19 cellular contexts compared by ENCODE assay signal in genomic region chr12:104600790-104601739, GRCh38.
DNase-seq lines count a peak whose midpoint lies in the region; ATAC-seq, FAIRE-seq and TF ChIP-seq lines count a peak whose summit lies in the region.
"Had no signal": no experiment of that assay in that cellular context is flagged by ENCODE, and none has a peak within 500 bp of the region (broad histone marks: within the 10 kb centered on the region; RNA-seq: fewer than 3 reads in every experiment).

No MANE protein-coding gene starts in this region.

- H3K4me2 ChIP-seq in A549 (peak overlapping the region; percentile 12), DND-41 (ENCODE audit: insufficient read depth, low read length) (no peak overlapping the region), GM12878 (ENCODE audit: control insufficient read depth, insufficient read depth) (no peak overlapping the region)
- H3K4me2 ChIP-seq: hepatocyte had no signal

- 82% methylated on average over 6 of the region's 6 CpGs for WGBS in A549 (ENCODE audit: missing lambda C conversion rate)
- 73% methylated on average over 6 of the region's 6 CpGs for WGBS in GM12878 (ENCODE audit: insufficient coverage, insufficient replicate concordance, low lambda C conversion rate, missing lambda C conversion rate)

- no peak for ATAC-seq in A549
- ATAC-seq in DND-41 (ENCODE audit: insufficient read depth, low read depth) = no peak
- ATAC-seq in GM12878 = no peak
- no peak for ATAC-seq in naive thymus-derived CD4-positive, alpha-beta T cell
- no peak for ATAC-seq in GM21717 (IDR thresholded peaks at IDR 0.05; ENCODE audit: unreplicated experiment)
- ATAC-seq in HG02840 (IDR thresholded peaks at IDR 0.05; ENCODE audit: low FRiP score, unreplicated experiment) = no peak
- ATAC-seq: SK-N-SH treated with all-trans-retinoic acid at 6 μM for 48 hours had no signal

- SMC1A ChIA-PET in GM12878 (lab: Charles Lee; ENCODE audit: uncharacterized antibody, unreplicated experiment) = interaction anchor here (0.6 to 4.1 kb wide), 13 partner anchors 13 to 141 kb away, joined by 3 to 18 read pairs (median 3); no protein-coding TSS in a partner anchor

- no peak for DNase-seq in A549 (ENCODE audit: low read depth in 1 of 2, low spot score in 1 of 2)
- DNase-seq in DND-41 = no peak
- DNase-seq in GM12878 (ENCODE audit: low read depth, low spot score) = no peak
- no peak for DNase-seq in naive thymus-derived CD4-positive, alpha-beta T cell
- no peak for DNase-seq in kidney tubule cell (ENCODE audit: low spot score)
- no peak for DNase-seq in stimulated activated CD4-positive, alpha-beta T cell treated with anti-CD3 and anti-CD28 coated beads, Interleukin-2, amount 100 ng/mL, for 24 hours
- DNase-seq: activated CD4-positive, alpha-beta T cell treated with anti-CD3 and anti-CD28 coated beads for 1 hour; activated gamma-delta T cell treated with Interleukin-2 at 50 U/mL for 16 hours; GF-D8; midbrain; stimulated activated CD8-positive, alpha-beta memory T cell treated with anti-CD3 and anti-CD28 coated beads, Interleukin-4, amount 100 ng/mL, for 48 hours had no signal

- H3K4me1 Mint-ChIP-seq in naive thymus-derived CD4-positive, alpha-beta T cell = peaks cover 54 to 74% (median 68%) of the 10 kb centered on the region in 7 donors

- TF ChIP-seq RAD21 in A549 (conservative IDR thresholded peaks at IDR 0.05 in 1 of 2, IDR thresholded peaks at IDR 0.05 in 1 of 2) = no peak
- no peak for TF ChIP-seq RAD21 in GM12878 (IDR thresholded peaks at IDR 0.05; ENCODE audit: insufficient read depth, low read depth, low read length)

- intact Hi-C loops in GM12878 (cut with micrococcal nuclease; ENCODE audit: unreplicated experiment) = loop anchor here (10.0 kb wide), 1 partner anchor 454 kb away; no protein-coding TSS in a partner anchor
- intact Hi-C loops in naive thymus-derived CD4-positive, alpha-beta T cell (cut with micrococcal nuclease) = loop anchor here (5.0 to 10.0 kb wide), 3 partner anchors 104 to 386 kb away; partner anchors contain the start of genes CHST11 (in 1 of the 2) and TXNRD1 (in 1 of the 2)

- no peak for TF ChIP-seq POLR2A in A549 (IDR thresholded peaks at IDR 0.05; ENCODE audit: low read length)
- no peak for TF ChIP-seq POLR2A in GM12878 (IDR thresholded peaks at IDR 0.05; ENCODE audit: low read depth, low read length)

- H3K27ac ChIP-seq in A549 (peak overlapping the region; percentile 89 to 91; a peak in 5 of 6 replicates), DND-41 (ENCODE audit: low read length) (peak overlapping the region; percentile 5; the same call in 1 of the 2 replicates), GM12878 (ENCODE audit: control insufficient read depth, insufficient read depth) (no peak overlapping the region)
- no peak overlapping the region for H3K27ac ChIP-seq in naive thymus-derived CD4-positive, alpha-beta T cell (ENCODE audit: low read depth, low read length)
- H3K27ac ChIP-seq: C4-2B, hepatocyte, HL-60 had no signal

- peaks cover 99% of the 10 kb centered on the region for H3K79me2 ChIP-seq in DND-41 (ENCODE audit: insufficient read depth, low read length)
- peaks cover 25% of the 10 kb centered on the region for H3K79me2 ChIP-seq in GM12878 (ENCODE audit: control insufficient read depth, insufficient read depth, low read length)
- H3K79me2 ChIP-seq: hepatocyte had no signal

- H3K9me3 ChIP-seq in A549 = no peaks in the 10 kb centered on the region
- no peaks in the 10 kb centered on the region for H3K9me3 ChIP-seq in DND-41 (ENCODE audit: insufficient read depth, low read length, severe bottlenecking)
- no peaks in the 10 kb centered on the region; the same call in 2 of the 3 replicates for H3K9me3 ChIP-seq in GM12878 (replicated peaks; ENCODE audit: control insufficient read depth, insufficient read depth, low read length)
- no peaks in the 10 kb centered on the region for H3K9me3 ChIP-seq in naive thymus-derived CD4-positive, alpha-beta T cell (ENCODE audit: control insufficient read depth in 2 of 3, low read length in 3 of 3)

- H3K27ac Mint-ChIP-seq in naive thymus-derived CD4-positive, alpha-beta T cell = peak overlapping the region in 5 of 9 donors; percentile 12 to 75 (median 36)
- H3K27ac Mint-ChIP-seq: progenitor cell of endocrine pancreas had no signal

- H3K9ac ChIP-seq in DND-41 (ENCODE audit: low read depth, low read length) (no peak overlapping the region), GM12878 (ENCODE audit: control insufficient read depth, insufficient read depth, low read length) (no peak overlapping the region)

- POLR2A ChIA-PET in A549 (lab: Yijun Ruan, JAX) = no interaction called here
- POLR2A ChIA-PET in GM12878 (lab: Charles Lee) = interaction anchor here (0.7 to 2.4 kb wide), 2 partner anchors 9 to 18 kb away, joined by 3 to 8 read pairs; no protein-coding TSS in a partner anchor
- POLR2A ChIA-PET in naive thymus-derived CD4-positive, alpha-beta T cell (lab: Charles Lee) = interaction anchor here (1.6 kb wide), 1 partner anchor 14 kb away, joined by 3 read pairs; no protein-coding TSS in a partner anchor

- TF ChIP-seq EP300 in A549 (IDR thresholded peaks at IDR 0.05) = no peak
- no peak for TF ChIP-seq EP300 in GM12878 (IDR thresholded peaks at IDR 0.05; ENCODE audit: borderline replicate concordance in 1 of 2, control insufficient read depth in 1 of 2, low read depth in 2 of 2, low read length in 2 of 2)

- H3K36me3 ChIP-seq in DND-41 (ENCODE audit: insufficient read depth, low read length) (peaks cover 81% of the 10 kb centered on the region), GM12878 (ENCODE audit: control insufficient read depth in 2 of 2, insufficient read depth in 2 of 2, low read length in 1 of 2) (peaks cover 0 to 6% of the 10 kb centered on the region in 2 experiments; a peak in 2 of 4 replicates)
- H3K36me3 ChIP-seq in naive thymus-derived CD4-positive, alpha-beta T cell (ENCODE audit: control insufficient read depth in 2 of 3, insufficient read depth in 3 of 3, low read length in 3 of 3) = no peaks in the 10 kb centered on the region

- H4K20me1 ChIP-seq in DND-41 (ENCODE audit: insufficient read depth, low read length) (peaks cover 98% of the 10 kb centered on the region), GM12878 (ENCODE audit: control insufficient read depth, insufficient read depth) (no peaks in the 10 kb centered on the region)

- no peaks in the 10 kb centered on the region for H3K27me3 Mint-ChIP-seq in naive thymus-derived CD4-positive, alpha-beta T cell
- H3K27me3 Mint-ChIP-seq: progenitor cell of endocrine pancreas had no signal

- RAD21 ChIA-PET in GM12878 (lab: Charles Lee; ENCODE audit: unreplicated experiment) = interaction anchor here (0.9 to 1.6 kb wide), 5 partner anchors 18 to 219 kb away, joined by 3 to 7 read pairs (median 4); no protein-coding TSS in a partner anchor

- no peaks in the 10 kb centered on the region for H3K27me3 ChIP-seq in DND-41 (ENCODE audit: insufficient read depth, low read length, poor library complexity)
- H3K27me3 ChIP-seq in GM12878 (replicated peaks in 1 of 2; ENCODE audit: control insufficient read depth in 2 of 2, insufficient read depth in 2 of 2, low read length in 1 of 2) = no peaks in the 10 kb centered on the region
- H3K27me3 ChIP-seq in naive thymus-derived CD4-positive, alpha-beta T cell (ENCODE audit: control insufficient read depth in 2 of 2, insufficient read depth in 2 of 2, low read length in 2 of 2) = no peaks in the 10 kb centered on the region
- H3K27me3 ChIP-seq: hepatocyte had no signal

- H3K4me1 ChIP-seq in A549 (peaks cover 85% of the 10 kb centered on the region), DND-41 (ENCODE audit: insufficient read depth, low read length) (no peaks in the 10 kb centered on the region; the same call in 1 of the 2 replicates), GM12878 (ENCODE audit: control insufficient read depth, insufficient read depth, low read length) (peaks cover 45% of the 10 kb centered on the region)
- H3K4me1 ChIP-seq in naive thymus-derived CD4-positive, alpha-beta T cell (ENCODE audit: control insufficient read depth in 2 of 2, insufficient read depth in 2 of 2, low read length in 2 of 2) = peaks cover 10 to 16% of the 10 kb centered on the region in 2 donors

- in situ Hi-C loops in GM12878 (cut with MboI) = no loop called here

- no TSS peak for BruUV-seq in GM12878 (replicated peaks; lab: Mats Ljungman, UMichigan)

- no peak overlapping the region for H3K4me3 Mint-ChIP-seq in naive thymus-derived CD4-positive, alpha-beta T cell

- H3K4me3 ChIP-seq in A549 = no peak overlapping the region
- no peak overlapping the region for H3K4me3 ChIP-seq in DND-41 (ENCODE audit: low read depth in 1 of 2, low read length in 2 of 2)
- H3K4me3 ChIP-seq in GM12878 = no peak overlapping the region
- H3K4me3 ChIP-seq in naive thymus-derived CD4-positive, alpha-beta T cell (ENCODE audit: low read length) = no peak overlapping the region
- H3K4me3 ChIP-seq: hepatocyte had no signal

- peaks cover 3 to 27% (median 8%) of the 10 kb centered on the region in 5 donors for H3K36me3 Mint-ChIP-seq in naive thymus-derived CD4-positive, alpha-beta T cell

- no peak for FAIRE-seq in A549 (lab: Jason Lieb, UNC)
- no peak for FAIRE-seq in GM12878 (lab: Jason Lieb, UNC)
- FAIRE-seq: H54 had no signal

- TF ChIP-seq CTCF in A549 (IDR thresholded peaks at IDR 0.05) = no peak
- TF ChIP-seq CTCF in DND-41 (IDR thresholded peaks at IDR 0.05; ENCODE audit: borderline replicate concordance, extremely low read depth, low read length, poor library complexity, severe bottlenecking) = no peak
- no peak for TF ChIP-seq CTCF in GM12878 (IDR thresholded peaks at IDR 0.05 in 2 of 3, conservative IDR thresholded peaks at IDR 0.05 in 1 of 3; ENCODE audit: control insufficient read depth in 2 of 3, extremely low read depth in 1 of 3, insufficient read depth in 1 of 3, low read depth in 3 of 3, low read length in 3 of 3)

- H3K9me3 Mint-ChIP-seq in naive thymus-derived CD4-positive, alpha-beta T cell = no peaks in the 10 kb centered on the region

- H2AFZ ChIP-seq in DND-41 (ENCODE audit: low read depth, low read length) (no peak overlapping the region), GM12878 (ENCODE audit: control insufficient read depth, low read depth, low read length) (no peak overlapping the region)
- H2AFZ ChIP-seq: hepatocyte had no signal

- CTCF ChIA-PET in A549 (lab: Yijun Ruan, JAX) = no interaction called here
- CTCF ChIA-PET in GM12878 (lab: Yijun Ruan, JAX) = interaction anchor here (1.0 to 1.6 kb wide), 4 partner anchors 9 to 219 kb away, joined by 3 to 4 read pairs (median 4); no protein-coding TSS in a partner anchor
- CTCF ChIA-PET in naive thymus-derived CD4-positive, alpha-beta T cell (lab: Charles Lee) = no interaction called here

TF ChIP-seq in A549, 52 proteins besides CTCF, POLR2A, EP300 and RAD21 (continues in another document):
- TF ChIP-seq GATA3 (IDR thresholded peaks at IDR 0.05; ENCODE audit: borderline replicate concordance) = no peak
- no peak for TF ChIP-seq BHLHE40 (IDR thresholded peaks at IDR 0.05; ENCODE audit: low read depth, low read length)

TF ChIP-seq in GM12878, 131 proteins besides CTCF, POLR2A, EP300 and RAD21 (continues in another document):
- TF ChIP-seq RUNX3 (IDR thresholded peaks at IDR 0.05; ENCODE audit: low read length) = no peak
- peak; percentile 85 for TF ChIP-seq HDGF (IDR thresholded peaks at IDR 0.05)
- no peak for TF ChIP-seq TCF3 (IDR thresholded peaks at IDR 0.05; ENCODE audit: borderline replicate concordance, insufficient read depth, low read depth, low read length)
- TF ChIP-seq NBN (IDR thresholded peaks at IDR 0.05) = peak; percentile 74; the same call in 1 of the 2 replicates
- TF ChIP-seq YBX1 (IDR thresholded peaks at IDR 0.05) = 0 out of 2 replicates have a peak, but pooled peaks have one; percentile 6

Comparison
In these comparisons a context has a peak if more than half of its experiments do, and no peak if none do; other contexts are left out.
1. H3K27ac ChIP-seq: peak in A549 (2 of 2) and DND-41 (single experiment); none in GM12878 (single experiment) and naive thymus-derived CD4-positive, alpha-beta T cell (single experiment).